Comparison of ENCODE assay signal across 2 cellular contexts in genomic region chr19:17528610-17529009, GRCh38.
A peak's percentile ranks its signal among the peaks of the same experiment; 100 is the strongest.
TF ChIP-seq lines count a peak whose summit lies in the region.

No MANE protein-coding gene starts in this region.

TF ChIP-seq in IMR-90, 13 proteins besides CTCF, POLR2A, EP300 and RAD21:
- TF ChIP-seq NFE2L2 (IDR thresholded peaks at IDR 0.05; ENCODE audit: low read depth, low read length) (no peak), USF2 (IDR thresholded peaks at IDR 0.05; ENCODE audit: low read depth, low read length) (no peak)

TF ChIP-seq in K562, 482 proteins besides CTCF, POLR2A, EP300 and RAD21:
- no peak for TF ChIP-seq TAF9B (IDR thresholded peaks at IDR 0.05; ENCODE audit: partially characterized antibody)
- TF ChIP-seq CHD4 (IDR thresholded peaks at IDR 0.05; ENCODE audit: insufficient read depth, insufficient replicate concordance, low read depth, low read length, poor library complexity, severe bottlenecking): peak; percentile 7
- TF ChIP-seq KDM1A (IDR thresholded peaks at IDR 0.05): peak; percentile 53 to 67; a peak in 3 of 4 replicates
- TF ChIP-seq SMARCA5 (IDR thresholded peaks at IDR 0.05): peak; percentile 95
- peak; percentile 64; the same call in 1 of the 2 replicates for TF ChIP-seq CBX1 (IDR thresholded peaks at IDR 0.05; ENCODE audit: low read depth)
- peak; percentile 90; the same call in 1 of the 2 replicates for TF ChIP-seq BCOR (IDR thresholded peaks at IDR 0.05)
- TF ChIP-seq CREB5 (CRISPR knock-in tag; IDR thresholded peaks at IDR 0.05): no peak
- peak; percentile 93 for TF ChIP-seq HLTF (IDR thresholded peaks at IDR 0.05)
- TF ChIP-seq ADNP (tag; IDR thresholded peaks at IDR 0.05): peak; percentile 79
- TF ChIP-seq CBX3 (IDR thresholded peaks at IDR 0.05; ENCODE audit: borderline replicate concordance in 1 of 2, low read length in 2 of 2): peak in 1 of 2 experiments; percentile 85; a peak in 2 of 3 replicates
- 0 out of 2 replicates have a peak, but pooled peaks have one; percentile 14 for TF ChIP-seq HDAC2 (IDR thresholded peaks at IDR 0.05)
- TF ChIP-seq ARHGAP35 (IDR thresholded peaks at IDR 0.05; ENCODE audit: partially characterized antibody): no peak
- peak in 1 of 2 experiments; percentile 77; a peak in 2 of 4 replicates for TF ChIP-seq RCOR1 (IDR thresholded peaks at IDR 0.05; ENCODE audit: borderline replicate concordance in 1 of 2, low read depth in 2 of 2, low read length in 2 of 2)
- TF ChIP-seq MAX (CRISPR knock-in tag; IDR thresholded peaks at IDR 0.05): 0 out of 2 replicates have a peak, but pooled peaks have one; percentile 13
- TF ChIP-seq RBM25 (IDR thresholded peaks at IDR 0.05; ENCODE audit: low read depth, low read length, severe bottlenecking): peak; percentile 92
